In the genomic region with DNA sequence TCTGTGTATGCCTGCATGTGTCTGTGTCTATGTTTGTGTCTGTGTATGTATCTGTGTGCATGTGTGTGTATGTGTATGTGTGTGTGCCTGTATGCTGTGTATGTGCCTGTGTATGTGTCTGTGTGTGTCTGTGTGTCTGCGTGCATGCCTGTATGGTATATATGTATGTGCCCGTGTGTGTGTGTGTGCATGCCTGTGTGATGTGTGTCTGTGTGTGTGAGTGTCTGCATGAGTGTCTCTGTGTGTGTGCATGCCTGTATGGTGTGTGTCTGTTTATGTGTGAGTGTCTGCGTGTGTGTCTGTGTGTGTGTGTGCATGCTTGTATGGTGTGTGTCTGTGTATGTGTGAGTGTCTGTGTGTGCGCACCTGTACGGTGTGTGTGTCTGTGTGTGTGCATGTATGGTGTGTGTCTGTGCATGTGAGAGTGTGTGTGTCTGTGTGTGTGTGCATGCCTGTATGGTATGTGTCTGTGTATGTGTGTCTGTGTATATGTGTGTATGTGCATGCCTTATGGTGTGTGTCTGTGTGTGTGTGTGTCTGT, we compare ENCODE assay signal across 21 cellular contexts.
"Had no signal": no experiment of that assay in that cellular context is flagged by ENCODE, and none has a peak within 500 bp of the region (broad histone marks: within the 10 kb centered on the region; RNA-seq: fewer than 3 reads in every experiment).

No MANE protein-coding gene starts in this region.

- H3K4me3 Mint-ChIP-seq: activated B cell treated with CpG ODN at 0.5 μM for 24 hours; activated CD4-positive, alpha-beta T cell treated with anti-CD3 and anti-CD28 coated beads for 36 hours; activated naive CD8-positive, alpha-beta T cell treated with anti-CD3 and anti-CD28 coated beads for 36 hours; activated T-cell treated with anti-CD3 and anti-CD28 coated beads, Interleukin-2, amount 50 U/mL, for 4 hours; dendritic cell treated with granulocyte-macrophage colony-stimulating factor and Interleukin-4, amounts not matched to agents 40 ng/mL and 50 ng/mL, for 4 days; memory B cell; neural crest cell; stimulated activated naive CD8-positive, alpha-beta T cell treated with anti-CD3 and anti-CD28 coated beads, Interleukin-15, Interleukin-2, amounts not matched to agents 100 ng/mL and 50 ng/mL, for 24 hours; T-helper 17 cell had no signal

- H3K4me1 Mint-ChIP-seq: activated B cell treated with CpG ODN at 0.5 μM for 24 hours; activated CD4-positive, alpha-beta T cell treated with anti-CD3 and anti-CD28 coated beads for 36 hours; activated naive CD8-positive, alpha-beta T cell treated with anti-CD3 and anti-CD28 coated beads for 36 hours; memory B cell; T-helper 17 cell had no signal

- H3K9me3 Mint-ChIP-seq: activated B cell treated with CpG ODN at 0.5 μM for 24 hours; activated naive CD8-positive, alpha-beta T cell treated with anti-CD3 and anti-CD28 coated beads for 36 hours; memory B cell; neural crest cell had no signal

- H3K27ac Mint-ChIP-seq: activated B cell treated with CpG ODN at 0.5 μM for 24 hours; activated CD4-positive, alpha-beta T cell treated with anti-CD3 and anti-CD28 coated beads for 36 hours; activated naive CD8-positive, alpha-beta T cell treated with anti-CD3 and anti-CD28 coated beads for 36 hours; dendritic cell treated with granulocyte-macrophage colony-stimulating factor and Interleukin-4, amounts not matched to agents 40 ng/mL and 50 ng/mL, for 4 days; memory B cell; progenitor cell of endocrine pancreas; stimulated activated naive CD8-positive, alpha-beta T cell treated with anti-CD3 and anti-CD28 coated beads, Interleukin-15, Interleukin-2, amounts not matched to agents 100 ng/mL and 50 ng/mL, for 24 hours; T-helper 17 cell had no signal

- H3K27ac ChIP-seq: heart left ventricle, tibial artery, uterus had no signal

- H3K36me3 ChIP-seq: heart left ventricle, tibial artery, uterus had no signal

- ATAC-seq: activated CD4-positive, alpha-beta T cell treated with anti-CD3 and anti-CD28 coated beads for 36 hours; left cardiac atrium; mucosa of descending colon; T-helper 17 cell had no signal

- H3K27me3 Mint-ChIP-seq: activated B cell treated with CpG ODN at 0.5 μM for 24 hours; activated CD4-positive, alpha-beta T cell treated with anti-CD3 and anti-CD28 coated beads for 36 hours; activated naive CD8-positive, alpha-beta T cell treated with anti-CD3 and anti-CD28 coated beads for 36 hours; dendritic cell treated with granulocyte-macrophage colony-stimulating factor and Interleukin-4, amounts not matched to agents 40 ng/mL and 50 ng/mL, for 4 days; memory B cell; stimulated activated naive CD8-positive, alpha-beta T cell treated with anti-CD3 and anti-CD28 coated beads, Interleukin-15, Interleukin-2, amounts not matched to agents 100 ng/mL and 50 ng/mL, for 24 hours; T-helper 17 cell had no signal

- H3K36me3 Mint-ChIP-seq: activated naive CD8-positive, alpha-beta T cell treated with anti-CD3 and anti-CD28 coated beads for 36 hours; memory B cell had no signal

- H3K27me3 ChIP-seq: heart left ventricle, tibial artery, uterus had no signal

- DNase-seq: activated B cell treated with CpG ODN at 0.5 μM for 24 hours; activated CD4-positive, alpha-beta T cell treated with anti-CD3 and anti-CD28 coated beads for 36 hours; activated CD4-positive, alpha-beta T cell treated with anti-CD3 and anti-CD28 coated beads, Interleukin-2, amount 50 U/mL, for 4 hours; activated CD8-positive, alpha-beta memory T cell treated with anti-CD3 and anti-CD28 coated beads, Interleukin-2, amount 50 U/mL, for 48 hours; activated naive CD4-positive, alpha-beta T cell treated with Interleukin-2 at 50 U/mL for 16 hours; activated naive CD8-positive, alpha-beta T cell treated with anti-CD3 and anti-CD28 coated beads for 36 hours; activated T-cell treated with anti-CD3 and anti-CD28 coated beads, Interleukin-2, amount 50 U/mL, for 4 hours; effector CD4-positive, alpha-beta T cell; heart left ventricle; left cardiac atrium; mucosa of descending colon; retina; stimulated activated CD4-positive, alpha-beta T cell treated with anti-CD3 and anti-CD28 coated beads, Interleukin-4, amount 100 ng/mL, for 24 hours; T-helper 17 cell; uterus had no signal

- H3K4me3 ChIP-seq: heart left ventricle, mucosa of descending colon, tibial artery, uterus had no signal

- H3K4me1 ChIP-seq: heart left ventricle, tibial artery, uterus had no signal

- H3K9me3 ChIP-seq: tibial artery, uterus had no signal
